16 cellular contexts compared by ENCODE assay signal in genomic region chr13:46100191-46100877, GRCh38. TPM values are rescaled to one million over a fixed set of nuclear protein-coding genes. Genes with fewer than 3 reads are reported as not detected.
DNase-seq lines count a peak whose midpoint lies in the region; ATAC-seq, FAIRE-seq and TF ChIP-seq lines count a peak whose summit lies in the region.
"Had no signal": no experiment of that assay in that cellular context is flagged by ENCODE, and none has a peak within 500 bp of the region (broad histone marks: within the 10 kb centered on the region; RNA-seq: fewer than 3 reads in every experiment).

No MANE protein-coding gene starts in this region.

- H3K27ac Mint-ChIP-seq in endothelial cell (ENCODE audit: unreplicated experiment) = no peak overlapping the region
- H3K27ac Mint-ChIP-seq in activated naive CD4-positive, alpha-beta T cell treated with anti-CD3 and anti-CD28 coated beads, Interleukin-2, amount 50 U/mL, for 72 hours = no peak overlapping the region
- no peak overlapping the region for H3K27ac Mint-ChIP-seq in activated CD4-positive, alpha-beta T cell treated with anti-CD3 and anti-CD28 coated beads, Interleukin-2, amount 10 ng/mL, durations not matched to agents 24 days and 14 days
- H3K27ac Mint-ChIP-seq: activated CD8-positive, alpha-beta T cell treated with anti-CD3 and anti-CD28 coated beads, Interleukin-2, amount 10 ng/mL, durations not matched to agents 7 days and 5 days; activated naive CD8-positive, alpha-beta T cell treated with anti-CD3 and anti-CD28 coated beads, Interleukin-2, amount 50 U/mL, for 24 hours had no signal

- H3K27me3 ChIP-seq in left ventricle myocardium inferior (ENCODE audit: low read depth) (no peaks in the 10 kb centered on the region), testis (no peaks in the 10 kb centered on the region)

- TF ChIP-seq POLR2A in testis (IDR thresholded peaks at IDR 0.05) (no peak), H54 (IDR thresholded peaks at IDR 0.05; ENCODE audit: low read depth, low read length) (no peak)

- TF ChIP-seq CTCF in left ventricle myocardium inferior (IDR thresholded peaks at IDR 0.05; ENCODE audit: borderline replicate concordance) (no peak), endothelial cell (IDR thresholded peaks at IDR 0.05; ENCODE audit: unreplicated experiment) (no peak), testis (IDR thresholded peaks at IDR 0.05) (no peak)

- intact Hi-C loops in Right ventricle myocardium superior (cut with DNase I) (no loop called here), left ventricle myocardium inferior (cut with micrococcal nuclease) (no loop called here), testis (cut with DNase I; ENCODE audit: low total_unique reads) (no loop called here)
- intact Hi-C loops in activated CD4-positive, alpha-beta T cell treated with anti-CD3 and anti-CD28 coated beads, Interleukin-2, amount 10 ng/mL, durations not matched to agents 24 days and 14 days (cut with micrococcal nuclease) = no loop called here

- H3K4me3 Mint-ChIP-seq in endothelial cell (ENCODE audit: unreplicated experiment) = peak overlapping the region; percentile 37
- no peak overlapping the region for H3K4me3 Mint-ChIP-seq in activated CD4-positive, alpha-beta T cell treated with anti-CD3 and anti-CD28 coated beads, Interleukin-2, amount 10 ng/mL, durations not matched to agents 24 days and 14 days
- H3K4me3 Mint-ChIP-seq: activated CD8-positive, alpha-beta T cell treated with anti-CD3 and anti-CD28 coated beads, Interleukin-2, amount 10 ng/mL, durations not matched to agents 7 days and 5 days; activated naive CD8-positive, alpha-beta T cell treated with anti-CD3 and anti-CD28 coated beads, Interleukin-2, amount 50 U/mL, for 24 hours had no signal

- H3K9me3 ChIP-seq in left ventricle myocardium inferior (replicated peaks) (no peaks in the 10 kb centered on the region), testis (no peaks in the 10 kb centered on the region)

- no peaks in the 10 kb centered on the region for H3K36me3 Mint-ChIP-seq in endothelial cell (ENCODE audit: low read depth, unreplicated experiment)
- H3K36me3 Mint-ChIP-seq in activated naive CD4-positive, alpha-beta T cell treated with anti-CD3 and anti-CD28 coated beads, Interleukin-2, amount 50 U/mL, for 72 hours = no peaks in the 10 kb centered on the region
- no peaks in the 10 kb centered on the region for H3K36me3 Mint-ChIP-seq in activated CD4-positive, alpha-beta T cell treated with anti-CD3 and anti-CD28 coated beads, Interleukin-2, amount 10 ng/mL, durations not matched to agents 24 days and 14 days (ENCODE audit: low read depth)

- DNase-seq in Right ventricle myocardium superior (no peak), left ventricle myocardium inferior (no peak), NOMO-1 (lab: John Stamatoyannopoulos, UW; ENCODE audit: unreplicated experiment in 2 of 2) (peak; percentile 73 to 87), endothelial cell (ENCODE audit: low spot score) (no peak), testis (no peak), H54 (ENCODE audit: insufficient read length, low spot score) (no peak)
- no peak for DNase-seq in activated naive CD4-positive, alpha-beta T cell treated with anti-CD3 and anti-CD28 coated beads, Interleukin-2, amount 50 U/mL, for 72 hours (ENCODE audit: low spot score in 2 of 2)
- DNase-seq in activated CD4-positive, alpha-beta T cell treated with anti-CD3 and anti-CD28 coated beads, Interleukin-2, amount 10 ng/mL, durations not matched to agents 24 days and 14 days = no peak
- DNase-seq: activated CD8-positive, alpha-beta T cell treated with anti-CD3 and anti-CD28 coated beads, Interleukin-2, amount 10 ng/mL, durations not matched to agents 7 days and 5 days; activated naive CD8-positive, alpha-beta T cell treated with anti-CD3 and anti-CD28 coated beads, Interleukin-2, amount 50 U/mL, for 24 hours; DMS 273 treated with DMSO at 0.1 percent for 48 hours; NCI-H1105; NCI-H69 had no signal

- FAIRE-seq in H54 (lab: Jason Lieb, UNC) = no peak

- peak; percentile 41 for ATAC-seq in Right ventricle myocardium superior (ENCODE audit: poor library complexity)
- no peak for ATAC-seq in activated naive CD4-positive, alpha-beta T cell treated with anti-CD3 and anti-CD28 coated beads, Interleukin-2, amount 50 U/mL, for 72 hours
- ATAC-seq: activated CD8-positive, alpha-beta T cell treated with anti-CD3 and anti-CD28 coated beads, Interleukin-2, amount 10 ng/mL, durations not matched to agents 7 days and 5 days; activated naive CD8-positive, alpha-beta T cell treated with anti-CD3 and anti-CD28 coated beads, Interleukin-2, amount 50 U/mL, for 24 hours; HCT116 had no signal

- H3K4me1 ChIP-seq in left ventricle myocardium inferior (peaks cover 13% of the 10 kb centered on the region), testis (no peaks in the 10 kb centered on the region)

- H3K27me3 Mint-ChIP-seq in endothelial cell (ENCODE audit: unreplicated experiment) = peaks cover 6% of the 10 kb centered on the region
- H3K27me3 Mint-ChIP-seq in activated CD4-positive, alpha-beta T cell treated with anti-CD3 and anti-CD28 coated beads, Interleukin-2, amount 10 ng/mL, durations not matched to agents 24 days and 14 days = peaks cover 9% of the 10 kb centered on the region

- 76 to 85% methylated on average over 3 of the region's 3 CpGs for WGBS in testis, 2 donors

- peaks cover 24% of the 10 kb centered on the region for H3K4me1 Mint-ChIP-seq in endothelial cell (ENCODE audit: unreplicated experiment)
- H3K4me1 Mint-ChIP-seq in activated CD4-positive, alpha-beta T cell treated with anti-CD3 and anti-CD28 coated beads, Interleukin-2, amount 10 ng/mL, durations not matched to agents 24 days and 14 days = no peaks in the 10 kb centered on the region

- H3K9me3 Mint-ChIP-seq in endothelial cell (ENCODE audit: unreplicated experiment) = no peaks in the 10 kb centered on the region
- peaks cover 0 to 8% of the 10 kb centered on the region in 2 donors for H3K9me3 Mint-ChIP-seq in activated naive CD4-positive, alpha-beta T cell treated with anti-CD3 and anti-CD28 coated beads, Interleukin-2, amount 50 U/mL, for 72 hours
- H3K9me3 Mint-ChIP-seq in activated CD4-positive, alpha-beta T cell treated with anti-CD3 and anti-CD28 coated beads, Interleukin-2, amount 10 ng/mL, durations not matched to agents 24 days and 14 days = no peaks in the 10 kb centered on the region
- H3K9me3 Mint-ChIP-seq: activated naive CD8-positive, alpha-beta T cell treated with anti-CD3 and anti-CD28 coated beads, Interleukin-2, amount 50 U/mL, for 24 hours had no signal

- no peaks in the 10 kb centered on the region for H3K36me3 ChIP-seq in left ventricle myocardium inferior
- no peaks in the 10 kb centered on the region for H3K36me3 ChIP-seq in testis (ENCODE audit: low read depth, missing control alignments)

- H3K27ac ChIP-seq in left ventricle myocardium inferior (replicated peaks) (no peak overlapping the region), testis (no peak overlapping the region)
- H3K27ac ChIP-seq: skin epidermis had no signal

- H3K4me3 ChIP-seq in left ventricle myocardium inferior (no peak overlapping the region), testis (no peak overlapping the region)
- H3K4me3 ChIP-seq: skin epidermis had no signal

RNA-seq across cellular contexts. Expression of gene CPB2, which starts 4.5 kb away (rescaled TPM):
- not detected for total RNA-seq in Right ventricle myocardium superior
- not detected for total RNA-seq in left ventricle myocardium inferior
- total RNA-seq in endothelial cell (ENCODE audit: unreplicated experiment) = not detected
- not detected for total RNA-seq in testis
- not detected for polyA plus RNA-seq in testis (ENCODE audit: insufficient read depth, low read depth, low replicate concordance)
- total RNA-seq in activated naive CD4-positive, alpha-beta T cell treated with anti-CD3 and anti-CD28 coated beads, Interleukin-2, amount 50 U/mL, for 72 hours = not detected
- not detected in 2 replicates for total RNA-seq in activated CD4-positive, alpha-beta T cell treated with anti-CD3 and anti-CD28 coated beads, Interleukin-2, amount 10 ng/mL, durations not matched to agents 24 days and 14 days
- total RNA-seq: A172; activated CD8-positive, alpha-beta T cell treated with anti-CD3 and anti-CD28 coated beads, Interleukin-2, amount 10 ng/mL, durations not matched to agents 7 days and 5 days had no signal

RNA-seq across cellular contexts. Expression of gene ZC3H13, which starts 47.8 kb away (rescaled TPM):
- total RNA-seq in Right ventricle myocardium superior (31.4 TPM), left ventricle myocardium inferior (37.8 TPM), endothelial cell (ENCODE audit: unreplicated experiment) (44.9 TPM), testis (10 to 100 TPM; 36.8 to 43.7 TPM)
- 10.2 TPM for polyA plus RNA-seq in testis (ENCODE audit: insufficient read depth, low read depth, low replicate concordance)
- 10 to 100 TPM; 36.9 to 47.9 TPM for total RNA-seq in activated naive CD4-positive, alpha-beta T cell treated with anti-CD3 and anti-CD28 coated beads, Interleukin-2, amount 50 U/mL, for 72 hours
- total RNA-seq in activated CD4-positive, alpha-beta T cell treated with anti-CD3 and anti-CD28 coated beads, Interleukin-2, amount 10 ng/mL, durations not matched to agents 24 days and 14 days = 56.1 and 58.8 TPM in 2 replicates

Comparison
In these comparisons a context has a peak if more than half of its experiments do, and no peak if none do; other contexts are left out.
1. DNase-seq: peak in NOMO-1 (2 of 2); none in Right ventricle myocardium superior (single experiment), left ventricle myocardium inferior (single experiment), endothelial cell (single experiment), testis (single experiment), activated naive CD4-positive, alpha-beta T cell treated with anti-CD3 and anti-CD28 coated beads, Interleukin-2, amount 50 U/mL, for 72 hours (0 of 2), activated CD4-positive, alpha-beta T cell treated with anti-CD3 and anti-CD28 coated beads, Interleukin-2, amount 10 ng/mL, durations not matched to agents 24 days and 14 days (single experiment) and H54 (single experiment).